ENCODE assay signal across 26 cellular contexts in the genomic region with DNA sequence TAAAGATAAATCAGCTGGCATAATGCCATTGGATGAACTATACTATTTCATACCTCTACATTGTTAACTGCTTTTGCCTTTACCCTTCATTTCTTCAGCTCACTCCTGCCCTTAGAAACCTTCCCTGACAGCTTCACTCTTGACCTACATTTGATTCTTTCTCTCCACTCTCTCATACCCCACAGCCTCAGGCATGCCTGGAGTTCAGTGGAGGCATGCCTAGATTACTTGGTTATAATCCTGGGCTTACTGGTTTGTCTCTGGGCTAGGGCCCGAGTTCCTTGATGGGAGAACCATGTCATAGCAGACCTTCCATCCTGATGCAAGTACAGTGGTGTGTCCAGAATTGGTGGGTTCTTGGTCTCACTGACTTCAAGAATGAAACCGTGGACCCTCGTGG.
"Had no signal": no experiment of that assay in that cellular context is flagged by ENCODE, and none has a peak within 500 bp of the region (broad histone marks: within the 10 kb centered on the region; RNA-seq: fewer than 3 reads in every experiment).

No MANE protein-coding gene starts in this region.

- H3K4me3 ChIP-seq: stomach, suprapubic skin, thoracic aorta, thyroid gland, tibial artery, tibial nerve, transverse colon, upper lobe of left lung, upper lobe of right lung, uterus, vagina had no signal

- ATAC-seq: stimulated activated effector memory CD8-positive, alpha-beta T cell treated with anti-CD3 and anti-CD28 coated beads, Interleukin-12 subunit alpha, Interleukin-12 subunit beta, amount 100 ng/mL, for 72 hours; stimulated activated memory B cell treated with anti-CD40 and anti-IgM and Interleukin-4, amounts not matched to agents 10 μg/mL and 1 μg/mL and 100 μg/mL, for 72 hours; stimulated activated naive B cell treated with anti-CD40 and anti-IgM and Interleukin-4, amounts not matched to agents 10 μg/mL and 1 μg/mL and 100 μg/mL, for 72 hours; stimulated activated naive CD8-positive, alpha-beta T cell treated with anti-CD3 and anti-CD28 coated beads, Interleukin-15, amount 100 ng/mL, for 72 hours; stimulated activated naive CD8-positive, alpha-beta T cell treated with anti-CD3 and anti-CD28 coated beads, Interleukin-15, Interleukin-2, amounts not matched to agents 100 U/mL and 50 U/mL, for 24 hours; upper lobe of right lung had no signal

- H3K4me1 ChIP-seq: stomach, suprapubic skin, testis, thyroid gland, tibial artery, tibial nerve, transverse colon, upper lobe of left lung, upper lobe of right lung, uterus, vagina had no signal

- DNase-seq: stimulated activated CD4-positive, alpha-beta T cell treated with anti-CD3 and anti-CD28 coated beads, Interleukin-2, amount 100 ng/mL, for 48 hours; stimulated activated CD4-positive, alpha-beta T cell treated with anti-CD3 and anti-CD28 coated beads, Interleukin-4, amount 100 ng/mL, for 1 hour; stimulated activated CD4-positive, alpha-beta T cell treated with anti-CD3 and anti-CD28 coated beads, Interleukin-4, amount 100 ng/mL, for 24 hours; stimulated activated CD4-positive, alpha-beta T cell treated with anti-CD3 and anti-CD28 coated beads, Interleukin-4, amount 100 ng/mL, for 4 hours; stimulated activated CD8-positive, alpha-beta memory T cell treated with anti-CD3 and anti-CD28 coated beads, Interleukin-4, amount 100 ng/mL, for 48 hours; stimulated activated naive B cell treated with anti-CD40 and anti-IgM and Interleukin-4, amounts not matched to agents 10 μg/mL and 1 μg/mL and 100 μg/mL, for 72 hours; stimulated activated naive CD4-positive, alpha-beta T cell; stimulated activated naive CD4-positive, alpha-beta T cell treated with Interleukin-2 at 50 U/mL for 16 hours; stimulated activated naive CD8-positive, alpha-beta T cell treated with anti-CD3 and anti-CD28 coated beads, Interleukin-15, amount 100 ng/mL, for 72 hours; stimulated activated naive CD8-positive, alpha-beta T cell treated with anti-CD3 and anti-CD28 coated beads, Interleukin-15, Interleukin-2, amounts not matched to agents 100 U/mL and 50 U/mL, for 24 hours; stomach; substantia nigra; thyroid gland; tibial artery; transverse colon; upper lobe of left lung; upper lobe of right lung; uterus had no signal

- H3K27ac ChIP-seq: stomach, suprapubic skin, testis, thoracic aorta, thyroid gland, tibial artery, tibial nerve, transverse colon, upper lobe of left lung, upper lobe of right lung, uterus, vagina had no signal

- H3K27me3 ChIP-seq: suprapubic skin, testis, thyroid gland, tibial artery, tibial nerve, transverse colon, upper lobe of left lung, upper lobe of right lung, uterus, vagina had no signal

- H3K9me3 ChIP-seq: testis, thyroid gland, vagina had no signal

- H3K36me3 ChIP-seq: stomach, suprapubic skin, thoracic aorta, thyroid gland, tibial artery, transverse colon, upper lobe of left lung, upper lobe of right lung, uterus, vagina had no signal

- FAIRE-seq: urothelium cell line had no signal
